10 cellular contexts compared by ENCODE assay signal in genomic region chrX:129777218-129777768, GRCh38. TPM values are rescaled to one million over a fixed set of nuclear protein-coding genes. Genes with fewer than 3 reads are reported as not detected.
DNase-seq lines count a peak whose midpoint lies in the region; ATAC-seq lines count a peak whose summit lies in the region.
"Had no signal": no experiment of that assay in that cellular context is flagged by ENCODE, and none has a peak within 500 bp of the region (broad histone marks: within the 10 kb centered on the region; RNA-seq: fewer than 3 reads in every experiment).

No MANE protein-coding gene starts in this region.

- peaks cover 16% of the 10 kb centered on the region for H3K36me3 Mint-ChIP-seq in activated CD4-positive, alpha-beta T cell treated with anti-CD3 and anti-CD28 coated beads, Interleukin-2, amount 10 ng/mL, durations not matched to agents 24 days and 14 days (ENCODE audit: low read depth)

- peak; percentile 81 for DNase-seq in Jurkat, Clone E6-1 (ENCODE audit: low read depth, low spot score)
- DNase-seq in activated CD4-positive, alpha-beta T cell treated with anti-CD3 and anti-CD28 coated beads, Interleukin-2, amount 10 ng/mL, durations not matched to agents 24 days and 14 days = peak; percentile 91
- peak; percentile 47 to 53 (median 51) for DNase-seq in stimulated activated CD4-positive, alpha-beta T cell treated with anti-CD3 and anti-CD28 coated beads, Interleukin-12 subunit alpha, Interleukin-12 subunit beta, amount 100 ng/mL, for 48 hours (ENCODE audit: low read depth in 2 of 3, low spot score in 1 of 3)
- no peak for DNase-seq in dedifferentiated amniotic fluid mesenchymal stem cell (ENCODE audit: extremely low spot score)
- no peak for DNase-seq in HAP-1 (ENCODE audit: low spot score in 2 of 2)
- no peak for DNase-seq in EL

- H3K4me3 Mint-ChIP-seq in activated CD4-positive, alpha-beta T cell treated with anti-CD3 and anti-CD28 coated beads, Interleukin-2, amount 10 ng/mL, durations not matched to agents 24 days and 14 days = peak overlapping the region; percentile 84

- H3K4me1 ChIP-seq in HAP-1 = no peaks in the 10 kb centered on the region; the same call in 1 of the 2 replicates

- H3K27me3 Mint-ChIP-seq in activated CD4-positive, alpha-beta T cell treated with anti-CD3 and anti-CD28 coated beads, Interleukin-2, amount 10 ng/mL, durations not matched to agents 24 days and 14 days = no peaks in the 10 kb centered on the region

- H3K9me3 ChIP-seq in HAP-1 = no peaks in the 10 kb centered on the region

- intact Hi-C loops in activated CD4-positive, alpha-beta T cell treated with anti-CD3 and anti-CD28 coated beads, Interleukin-2, amount 10 ng/mL, durations not matched to agents 24 days and 14 days (cut with micrococcal nuclease) = loop anchor here (10.0 kb wide), 1 partner anchor 398 kb away; the partner anchor contains the start of gene RAB33A

- peaks cover 45% of the 10 kb centered on the region for H3K4me1 Mint-ChIP-seq in activated CD4-positive, alpha-beta T cell treated with anti-CD3 and anti-CD28 coated beads, Interleukin-2, amount 10 ng/mL, durations not matched to agents 24 days and 14 days

- no peaks in the 10 kb centered on the region for H3K36me3 ChIP-seq in HAP-1 (replicated peaks)

- H3K27me3 ChIP-seq in HAP-1 (ENCODE audit: low read depth) = no peaks in the 10 kb centered on the region

- ATAC-seq in GM19023 (IDR thresholded peaks at IDR 0.05; ENCODE audit: unreplicated experiment) = peak; percentile 23
- ATAC-seq in esophagus mucosa = peak; percentile 48

- in situ Hi-C loops in HAP-1 (cut with MboI; ENCODE audit: low sequenced_read_pairs) = no loop called here

- H3K9me3 Mint-ChIP-seq in activated CD4-positive, alpha-beta T cell treated with anti-CD3 and anti-CD28 coated beads, Interleukin-2, amount 10 ng/mL, durations not matched to agents 24 days and 14 days = peaks cover 4% of the 10 kb centered on the region

- peak overlapping the region; percentile 43 for H3K4me3 ChIP-seq in Jurkat, Clone E6-1 (ENCODE audit: low read length)
- H3K4me3 ChIP-seq in HAP-1 = no peak overlapping the region
- H3K4me3 ChIP-seq: PC-9 had no signal

- peak overlapping the region; percentile 95 for H3K27ac Mint-ChIP-seq in activated CD4-positive, alpha-beta T cell treated with anti-CD3 and anti-CD28 coated beads, Interleukin-2, amount 10 ng/mL, durations not matched to agents 24 days and 14 days

RNA-seq across cellular contexts. Expression of gene SASH3, which starts 2.5 kb away (rescaled TPM):
- 127 TPM for polyA plus RNA-seq in Jurkat, Clone E6-1 (2012; ENCODE audit: insufficient read depth, insufficient read length)
- total RNA-seq in activated CD4-positive, alpha-beta T cell treated with anti-CD3 and anti-CD28 coated beads, Interleukin-2, amount 10 ng/mL, durations not matched to agents 24 days and 14 days = 115 and 116 TPM in 2 replicates
- total RNA-seq in esophagus mucosa = 1.6 TPM
- total RNA-seq: PC-9 had no signal

RNA-seq across cellular contexts. Expression of gene XPNPEP2, which starts 38.5 kb away (rescaled TPM):
- 0.44 TPM for polyA plus RNA-seq in Jurkat, Clone E6-1 (2012; ENCODE audit: insufficient read depth, insufficient read length)
- 0.24 and 0.28 TPM in 2 replicates for total RNA-seq in activated CD4-positive, alpha-beta T cell treated with anti-CD3 and anti-CD28 coated beads, Interleukin-2, amount 10 ng/mL, durations not matched to agents 24 days and 14 days
- 0.36 TPM for total RNA-seq in esophagus mucosa
- total RNA-seq: PC-9 had no signal
- polyA plus RNA-seq: keratinocyte had no signal

Comparison
In these comparisons a context has a peak if more than half of its experiments do, and no peak if none do; other contexts are left out.
1. DNase-seq: peak in Jurkat, Clone E6-1 (single experiment), activated CD4-positive, alpha-beta T cell treated with anti-CD3 and anti-CD28 coated beads, Interleukin-2, amount 10 ng/mL, durations not matched to agents 24 days and 14 days (single experiment) and stimulated activated CD4-positive, alpha-beta T cell treated with anti-CD3 and anti-CD28 coated beads, Interleukin-12 subunit alpha, Interleukin-12 subunit beta, amount 100 ng/mL, for 48 hours (3 of 3); none in dedifferentiated amniotic fluid mesenchymal stem cell (single experiment), HAP-1 (0 of 2) and EL (single experiment).
2. RNA of gene SASH3, which starts 2.5 kb away (total RNA-seq): 115 to 116 TPM in activated CD4-positive, alpha-beta T cell treated with anti-CD3 and anti-CD28 coated beads, Interleukin-2, amount 10 ng/mL, durations not matched to agents 24 days and 14 days; 1.6 TPM in esophagus mucosa (single experiment); every median in the first group is over 10 times any median in the second.